Comparison of ENCODE assay signal across 18 cellular contexts in the genomic region with DNA sequence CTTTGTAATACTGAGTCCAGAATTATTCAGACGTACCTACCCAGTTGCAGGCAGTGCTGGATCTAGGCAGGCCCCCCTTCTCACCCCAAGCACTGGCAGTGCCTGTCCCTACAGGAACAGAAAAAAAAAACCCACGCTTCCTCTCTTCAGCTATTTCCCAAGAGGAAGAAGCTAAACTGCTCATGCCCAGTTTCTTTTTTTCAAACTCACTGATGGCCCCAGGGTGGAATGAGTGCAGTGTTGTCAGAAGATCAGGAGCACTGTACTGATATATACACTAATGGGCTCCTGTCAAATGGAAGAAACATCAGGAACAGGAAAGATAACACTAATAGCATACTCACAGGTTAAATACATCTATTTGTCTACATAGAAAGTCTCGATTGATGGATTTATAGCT. TPM values are rescaled to one million over a fixed set of nuclear protein-coding genes. Genes with fewer than 3 reads are reported as not detected.
DNase-seq lines count a peak whose midpoint lies in the region; ATAC-seq and TF ChIP-seq lines count a peak whose summit lies in the region.
"Had no signal": no experiment of that assay in that cellular context is flagged by ENCODE, and none has a peak within 500 bp of the region (broad histone marks: within the 10 kb centered on the region; RNA-seq: fewer than 3 reads in every experiment).

No MANE protein-coding gene starts in this region.

- 46% methylated on average over 3 of the region's 3 CpGs for WGBS in mammary epithelial cell (ENCODE audit: low coverage, missing lambda C conversion rate)
- WGBS in trophoblast cell (ENCODE audit: extremely low coverage, insufficient coverage, insufficient read length) = no CpG with 5 or more reads among the region's 3 CpGs

- dilution Hi-C loops in mammary epithelial cell (cut with HindIII; ENCODE audit: low sequenced_read_pairs) = no loop called here

- no peak overlapping the region for H3K4ac ChIP-seq in trophoblast cell (ENCODE audit: low read depth, low read length)

- H4K91ac ChIP-seq in trophoblast cell (ENCODE audit: low read depth, low read length) = no peak overlapping the region

- ATAC-seq in GM21515 (IDR thresholded peaks at IDR 0.05; ENCODE audit: unreplicated experiment) (no peak), HG03095 (IDR thresholded peaks at IDR 0.05; ENCODE audit: unreplicated experiment) (no peak)
- ATAC-seq: naive thymus-derived CD8-positive, alpha-beta T cell had no signal

- no peak overlapping the region for H3K23ac ChIP-seq in trophoblast cell (ENCODE audit: low read length)

- H3K79me2 ChIP-seq in mammary epithelial cell (ENCODE audit: insufficient read depth, low read length) (no peaks in the 10 kb centered on the region), trophoblast cell (ENCODE audit: control insufficient read depth, insufficient read depth, low read length, poor library complexity) (no peaks in the 10 kb centered on the region)

- in situ Hi-C loops in mammary epithelial cell (cut with MboI; ENCODE audit: low sequenced_read_pairs in 2 of 2) = no loop called here

- TF ChIP-seq CTCF in mammary epithelial cell (conservative IDR thresholded peaks at IDR 0.05 in 1 of 2, IDR thresholded peaks at IDR 0.05 in 1 of 2; ENCODE audit: extremely low read depth in 1 of 2, insufficient read depth in 1 of 2, low read depth in 1 of 2, low read length in 2 of 2) = no peak

- H3K9me3 ChIP-seq in mammary epithelial cell (replicated peaks; ENCODE audit: insufficient read depth, low read length) = no peaks in the 10 kb centered on the region
- no peaks in the 10 kb centered on the region for H3K9me3 ChIP-seq in trophoblast cell (ENCODE audit: insufficient read depth, low read depth, low read length)
- H3K9me3 ChIP-seq: lower lobe of right lung had no signal

- H3K4me1 ChIP-seq in mammary epithelial cell (ENCODE audit: insufficient read depth, low read length) (peaks cover 12% of the 10 kb centered on the region), trophoblast cell (ENCODE audit: control insufficient read depth in 1 of 2, insufficient read depth in 2 of 2, low read length in 2 of 2) (peaks cover 2% of the 10 kb centered on the region in 2 experiments)

- TF ChIP-seq POLR2A in erythroblast (IDR thresholded peaks at IDR 0.05; ENCODE audit: low read length) = no peak

- H2BK5ac ChIP-seq in trophoblast cell (ENCODE audit: low read depth, low read length, poor library complexity) = no peak overlapping the region

- no TSS peak for BruUV-seq in mammary epithelial cell (replicated peaks; lab: Mats Ljungman, UMichigan)

- CTCF ChIA-PET in mammary epithelial cell (lab: Charles Lee; ENCODE audit: low non-redundant PET) = no interaction called here

- H4K8ac ChIP-seq in trophoblast cell (ENCODE audit: low read depth, low read length) = no peak overlapping the region

- H4K12ac ChIP-seq in trophoblast cell (ENCODE audit: low read depth, low read length) = no peak overlapping the region

- no peaks in the 10 kb centered on the region for H3K36me3 ChIP-seq in mammary epithelial cell (ENCODE audit: insufficient read depth, low read length)
- no peaks in the 10 kb centered on the region for H3K36me3 ChIP-seq in trophoblast cell (ENCODE audit: control insufficient read depth in 1 of 2, insufficient read depth in 2 of 2, low read length in 2 of 2)
- H3K36me3 ChIP-seq: brain microvascular endothelial cell, lower lobe of right lung had no signal

- intact Hi-C loops in mammary epithelial cell (cut with micrococcal nuclease) = no loop called here

- no peaks in the 10 kb centered on the region for H4K20me1 ChIP-seq in mammary epithelial cell (ENCODE audit: insufficient read depth, low read length)

- H3K9ac ChIP-seq in mammary epithelial cell (ENCODE audit: insufficient read depth, low read length) (no peak overlapping the region), trophoblast cell (ENCODE audit: low read length) (no peak overlapping the region)

- H3K27me3 ChIP-seq in mammary epithelial cell (ENCODE audit: insufficient read depth, low read length) = no peaks in the 10 kb centered on the region
- H3K27me3 ChIP-seq in trophoblast cell (ENCODE audit: insufficient read depth, low read length) = no peaks in the 10 kb centered on the region
- H3K27me3 ChIP-seq: brain microvascular endothelial cell had no signal

- no peaks in the 10 kb centered on the region for H3K79me1 ChIP-seq in trophoblast cell (ENCODE audit: low read length)

- H3K4me3 ChIP-seq in mammary epithelial cell (replicated peaks in 1 of 3; ENCODE audit: insufficient read depth in 1 of 3, low read depth in 2 of 3, low read length in 3 of 3) (no peak overlapping the region), trophoblast cell (ENCODE audit: low read depth, low read length) (no peak overlapping the region)
- H3K4me3 ChIP-seq: lower lobe of right lung had no signal

- H2AK5ac ChIP-seq in trophoblast cell (ENCODE audit: low read length) = no peak overlapping the region

- H2AFZ ChIP-seq in mammary epithelial cell (ENCODE audit: low read depth, low read length) (peak overlapping the region; percentile 85), trophoblast cell (ENCODE audit: insufficient read depth, low read length, poor library complexity) (no peak overlapping the region)

- H3K18ac ChIP-seq in trophoblast cell (ENCODE audit: low read length) = no peak overlapping the region

- no peak overlapping the region for H2BK120ac ChIP-seq in trophoblast cell (ENCODE audit: insufficient read depth, low read length, poor library complexity)

- H3K4me2 ChIP-seq in mammary epithelial cell (ENCODE audit: insufficient read depth, low read depth, low read length) (peak overlapping the region; percentile 18), trophoblast cell (ENCODE audit: low read length) (no peak overlapping the region)

- H3K27ac ChIP-seq in mammary epithelial cell (ENCODE audit: insufficient read depth, low read depth, low read length) (no peak overlapping the region), trophoblast cell (ENCODE audit: low read depth, low read length) (no peak overlapping the region)
- H3K27ac ChIP-seq: brain microvascular endothelial cell, lower lobe of right lung had no signal

- H2BK12ac ChIP-seq in trophoblast cell (ENCODE audit: low read length) = no peak overlapping the region

- DNase-seq in SIG-M5 treated with dmso at 0.1 percent for 504 hours (lab: John Stamatoyannopoulos, UW; ENCODE audit: unreplicated experiment) (peak; percentile 17), SIG-M5 (lab: John Stamatoyannopoulos, UW) (no peak), NCI-H226 (peak; percentile 72), mammary epithelial cell (peak; percentile 65), trophoblast cell (peak; percentile 58 to 71), erythroblast (lab: John Stamatoyannopoulos, UW) (no peak)
- DNase-seq: activated CD4-positive, alpha-beta memory T cell treated with anti-CD3 and anti-CD28 coated beads for 36 hours; activated naive CD8-positive, alpha-beta T cell treated with anti-CD3 and anti-CD28 coated beads for 36 hours; activated T-cell treated with anti-CD3 and anti-CD28 coated beads, Interleukin-2, amount 50 U/mL, for 48 hours; brain microvascular endothelial cell; CD4-positive, alpha-beta memory T cell; DMS79; lower lobe of right lung; naive thymus-derived CD8-positive, alpha-beta T cell; NCI-H1105 treated with DMSO at 0.1 percent for 48 hours; stimulated activated naive CD4-positive, alpha-beta T cell treated with Interleukin-2 at 50 U/mL for 16 hours had no signal

- no peak overlapping the region for H3K14ac ChIP-seq in trophoblast cell (ENCODE audit: low read length)

RNA-seq across cellular contexts. Expression of a gene that starts 28.2 kb away (rescaled TPM):
- total RNA-seq in mammary epithelial cell = 10 to 100 TPM; 76.2 to 83.9 TPM
- polyA plus RNA-seq in mammary epithelial cell = 25.9 TPM
- polyA minus RNA-seq in mammary epithelial cell = 114 TPM
- polyA plus RNA-seq in trophoblast cell (2013) = 34.5 and 37.7 TPM in 2 replicates

Comparison
In these comparisons a context has a peak if more than half of its experiments do, and no peak if none do; other contexts are left out.
1. DNase-seq: peak in SIG-M5 treated with dmso at 0.1 percent for 504 hours (single experiment), NCI-H226 (single experiment), mammary epithelial cell (single experiment) and trophoblast cell (2 of 2); none in SIG-M5 (single experiment) and erythroblast (0 of 2).